1 cellular context compared by ENCODE assay signal in the genomic region with DNA sequence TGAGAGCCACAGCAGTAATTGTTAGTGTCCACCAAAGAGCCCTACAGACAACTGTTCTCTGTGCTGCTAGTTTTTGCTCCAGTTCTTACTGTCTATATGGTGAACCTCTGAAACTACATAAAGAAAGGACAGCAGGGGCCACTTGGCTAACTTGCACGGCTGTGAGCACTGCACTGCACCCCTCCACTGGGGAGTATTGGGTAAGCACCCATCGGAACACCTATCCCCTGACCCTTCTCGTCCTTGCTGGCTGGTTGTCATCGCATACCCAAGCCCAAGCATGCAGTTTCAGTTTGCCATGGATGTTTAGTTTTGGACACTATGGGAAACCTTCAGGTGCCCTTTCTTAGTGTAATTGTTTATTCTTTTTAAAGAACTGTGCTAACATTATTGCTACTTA.
TF ChIP-seq lines count a peak whose summit lies in the region.

No MANE protein-coding gene starts in this region.

TF ChIP-seq in GM12878, 131 proteins besides CTCF, POLR2A, EP300 and RAD21 (continued from another document):
- TF ChIP-seq ATF7 (IDR thresholded peaks at IDR 0.05; ENCODE audit: low read depth) = no peak
- no peak for TF ChIP-seq TCF12 (IDR thresholded peaks at IDR 0.05; ENCODE audit: low read depth, low read length)
- TF ChIP-seq YY1 (IDR thresholded peaks at IDR 0.05; ENCODE audit: low read depth, low read length) = no peak
- no peak for TF ChIP-seq POLR2AphosphoS2 (IDR thresholded peaks at IDR 0.05; ENCODE audit: low read depth, low read length)
- TF ChIP-seq KDM1A (IDR thresholded peaks at IDR 0.05; ENCODE audit: borderline replicate concordance) = no peak
- TF ChIP-seq, protein P1, sequence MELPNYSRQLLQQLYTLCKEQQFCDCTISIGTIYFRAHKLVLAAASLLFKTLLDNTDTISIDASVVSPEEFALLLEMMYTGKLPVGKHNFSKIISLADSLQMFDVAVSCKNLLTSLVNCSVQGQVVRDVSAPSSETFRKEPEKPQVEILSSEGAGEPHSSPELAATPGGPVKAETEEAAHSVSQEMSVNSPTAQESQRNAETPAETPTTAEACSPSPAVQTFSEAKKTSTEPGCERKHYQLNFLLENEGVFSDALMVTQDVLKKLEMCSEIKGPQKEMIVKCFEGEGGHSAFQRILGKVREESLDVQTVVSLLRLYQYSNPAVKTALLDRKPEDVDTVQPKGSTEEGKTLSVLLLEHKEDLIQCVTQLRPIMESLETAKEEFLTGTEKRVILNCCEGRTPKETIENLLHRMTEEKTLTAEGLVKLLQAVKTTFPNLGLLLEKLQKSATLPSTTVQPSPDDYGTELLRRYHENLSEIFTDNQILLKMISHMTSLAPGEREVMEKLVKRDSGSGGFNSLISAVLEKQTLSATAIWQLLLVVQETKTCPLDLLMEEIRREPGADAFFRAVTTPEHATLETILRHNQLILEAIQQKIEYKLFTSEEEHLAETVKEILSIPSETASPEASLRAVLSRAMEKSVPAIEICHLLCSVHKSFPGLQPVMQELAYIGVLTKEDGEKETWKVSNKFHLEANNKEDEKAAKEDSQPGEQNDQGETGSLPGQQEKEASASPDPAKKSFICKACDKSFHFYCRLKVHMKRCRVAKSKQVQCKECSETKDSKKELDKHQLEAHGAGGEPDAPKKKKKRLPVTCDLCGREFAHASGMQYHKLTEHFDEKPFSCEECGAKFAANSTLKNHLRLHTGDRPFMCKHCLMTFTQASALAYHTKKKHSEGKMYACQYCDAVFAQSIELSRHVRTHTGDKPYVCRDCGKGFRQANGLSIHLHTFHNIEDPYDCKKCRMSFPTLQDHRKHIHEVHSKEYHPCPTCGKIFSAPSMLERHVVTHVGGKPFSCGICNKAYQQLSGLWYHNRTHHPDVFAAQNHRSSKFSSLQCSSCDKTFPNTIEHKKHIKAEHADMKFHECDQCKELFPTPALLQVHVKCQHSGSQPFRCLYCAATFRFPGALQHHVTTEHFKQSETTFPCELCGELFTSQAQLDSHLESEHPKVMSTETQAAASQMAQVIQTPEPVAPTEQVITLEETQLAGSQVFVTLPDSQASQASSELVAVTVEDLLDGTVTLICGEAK (IDR thresholded peaks at IDR 0.05; ENCODE audit: borderline replicate concordance) = no peak
- no peak for TF ChIP-seq CREM (IDR thresholded peaks at IDR 0.05; ENCODE audit: low read depth)
- TF ChIP-seq, protein P2, sequence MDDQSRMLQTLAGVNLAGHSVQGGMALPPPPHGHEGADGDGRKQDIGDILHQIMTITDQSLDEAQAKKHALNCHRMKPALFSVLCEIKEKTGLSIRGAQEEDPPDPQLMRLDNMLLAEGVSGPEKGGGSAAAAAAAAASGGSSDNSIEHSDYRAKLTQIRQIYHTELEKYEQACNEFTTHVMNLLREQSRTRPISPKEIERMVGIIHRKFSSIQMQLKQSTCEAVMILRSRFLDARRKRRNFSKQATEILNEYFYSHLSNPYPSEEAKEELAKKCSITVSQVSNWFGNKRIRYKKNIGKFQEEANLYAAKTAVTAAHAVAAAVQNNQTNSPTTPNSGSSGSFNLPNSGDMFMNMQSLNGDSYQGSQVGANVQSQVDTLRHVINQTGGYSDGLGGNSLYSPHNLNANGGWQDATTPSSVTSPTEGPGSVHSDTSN (IDR thresholded peaks at IDR 0.05; ENCODE audit: insufficient replicate concordance, low read depth, low read length) = no peak
- no peak for TF ChIP-seq HDAC6 (IDR thresholded peaks at IDR 0.05; ENCODE audit: unreplicated experiment)
- TF ChIP-seq CHD4 (IDR thresholded peaks at IDR 0.05) = no peak
TF ChIP-seq in GM12878: peak in this region for 0.
